ENCODE assay signal across 1 cellular context in genomic region chr6:158559895-158560786, GRCh38.
TF ChIP-seq lines count a peak whose summit lies in the region.

TMEM181 (plus strand) TSS chr6:158560091; CDS start chr6:158560225, 134 bp downstream.

TF ChIP-seq in K562, 482 proteins besides CTCF, POLR2A, EP300 and RAD21 (continued from another document and continues in another):
- TF ChIP-seq CUX1 (CRISPR knock-in tag; IDR thresholded peaks at IDR 0.05) (no peak), ARNT (IDR thresholded peaks at IDR 0.05) (no peak), REST (CRISPR knock-in tag; IDR thresholded peaks at IDR 0.05; ENCODE audit: low read depth) (peak; percentile 61; the same call in 1 of the 2 replicates), ZNF717 (CRISPR knock-in tag; IDR thresholded peaks at IDR 0.05) (no peak), ZNF512 (tag; IDR thresholded peaks at IDR 0.05) (no peak), TEAD2 (tag; IDR thresholded peaks at IDR 0.05) (no peak), CHAMP1 (IDR thresholded peaks at IDR 0.05) (no peak), CHD7 (IDR thresholded peaks at IDR 0.05; ENCODE audit: low read depth, low read length) (no peak), ZNF76 (CRISPR knock-in tag; IDR thresholded peaks at IDR 0.05; ENCODE audit: borderline replicate concordance) (0 out of 2 replicates have a peak, but pooled peaks have one; percentile 34), TAF9B (IDR thresholded peaks at IDR 0.05; ENCODE audit: partially characterized antibody) (no peak), BRD9 (IDR thresholded peaks at IDR 0.05; ENCODE audit: low read depth, partially characterized antibody) (no peak), ELF1 (tag; IDR thresholded peaks at IDR 0.05) (peak; percentile 100)
